1 cellular context compared by ENCODE assay signal in genomic region chr1:157965584-157965983, GRCh38.
TF ChIP-seq lines count a peak whose summit lies in the region.

No MANE protein-coding gene starts in this region.

TF ChIP-seq in IMR-90, 13 proteins besides CTCF, POLR2A, EP300 and RAD21:
- TF ChIP-seq, protein P1, sequence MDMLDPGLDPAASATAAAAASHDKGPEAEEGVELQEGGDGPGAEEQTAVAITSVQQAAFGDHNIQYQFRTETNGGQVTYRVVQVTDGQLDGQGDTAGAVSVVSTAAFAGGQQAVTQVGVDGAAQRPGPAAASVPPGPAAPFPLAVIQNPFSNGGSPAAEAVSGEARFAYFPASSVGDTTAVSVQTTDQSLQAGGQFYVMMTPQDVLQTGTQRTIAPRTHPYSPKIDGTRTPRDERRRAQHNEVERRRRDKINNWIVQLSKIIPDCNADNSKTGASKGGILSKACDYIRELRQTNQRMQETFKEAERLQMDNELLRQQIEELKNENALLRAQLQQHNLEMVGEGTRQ (IDR thresholded peaks at IDR 0.05; ENCODE audit: low read depth, low read length): no peak
- no peak for TF ChIP-seq MAFK (IDR thresholded peaks at IDR 0.05; ENCODE audit: low read depth, low read length)
- no peak for TF ChIP-seq NFE2L2 (IDR thresholded peaks at IDR 0.05; ENCODE audit: low read depth, low read length)
- no peak for TF ChIP-seq RFX5 (IDR thresholded peaks at IDR 0.05; ENCODE audit: low read depth, low read length)
- TF ChIP-seq MAZ (IDR thresholded peaks at IDR 0.05; ENCODE audit: borderline replicate concordance, low read depth, low read length): no peak
- TF ChIP-seq MXI1 (IDR thresholded peaks at IDR 0.05; ENCODE audit: borderline replicate concordance, low read depth, low read length): no peak
- TF ChIP-seq, protein P2, sequence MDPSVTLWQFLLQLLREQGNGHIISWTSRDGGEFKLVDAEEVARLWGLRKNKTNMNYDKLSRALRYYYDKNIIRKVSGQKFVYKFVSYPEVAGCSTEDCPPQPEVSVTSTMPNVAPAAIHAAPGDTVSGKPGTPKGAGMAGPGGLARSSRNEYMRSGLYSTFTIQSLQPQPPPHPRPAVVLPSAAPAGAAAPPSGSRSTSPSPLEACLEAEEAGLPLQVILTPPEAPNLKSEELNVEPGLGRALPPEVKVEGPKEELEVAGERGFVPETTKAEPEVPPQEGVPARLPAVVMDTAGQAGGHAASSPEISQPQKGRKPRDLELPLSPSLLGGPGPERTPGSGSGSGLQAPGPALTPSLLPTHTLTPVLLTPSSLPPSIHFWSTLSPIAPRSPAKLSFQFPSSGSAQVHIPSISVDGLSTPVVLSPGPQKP (IDR thresholded peaks at IDR 0.05; ENCODE audit: borderline replicate concordance, low read depth, low read length): no peak
